17 cellular contexts compared by ENCODE assay signal in genomic region chr21:45962531-45963224, GRCh38. TPM values are rescaled to one million over a fixed set of nuclear protein-coding genes. Genes with fewer than 3 reads are reported as not detected.
DNase-seq lines count a peak whose midpoint lies in the region; ATAC-seq, FAIRE-seq and TF ChIP-seq lines count a peak whose summit lies in the region.
"Had no signal": no experiment of that assay in that cellular context is flagged by ENCODE, and none has a peak within 500 bp of the region (broad histone marks: within the 10 kb centered on the region; RNA-seq: fewer than 3 reads in every experiment).

No MANE protein-coding gene starts in this region.

- H3K4me3 ChIP-seq in HepG2 (replicated peaks in 1 of 3; ENCODE audit: insufficient read depth in 1 of 3, low read depth in 2 of 3, low read length in 3 of 3): no peak overlapping the region
- no peak overlapping the region for H3K4me3 ChIP-seq in right lobe of liver
- no peak overlapping the region for H3K4me3 ChIP-seq in coronary artery
- H3K4me3 ChIP-seq in kidney (ENCODE audit: low read length in 2 of 2): no peak overlapping the region
- no peak overlapping the region for H3K4me3 ChIP-seq in vagina
- no peak overlapping the region for H3K4me3 ChIP-seq in brain microvascular endothelial cell (ENCODE audit: low read depth, low read length)
- H3K4me3 ChIP-seq: GM12878 had no signal

- ATAC-seq in HepG2: no peak
- no peak for ATAC-seq in right lobe of liver
- ATAC-seq in GM19397 (IDR thresholded peaks at IDR 0.05; ENCODE audit: unreplicated experiment): no peak
- ATAC-seq in HG03521 (IDR thresholded peaks at IDR 0.05; ENCODE audit: unreplicated experiment): no peak
- ATAC-seq: GM12878, HCT116 had no signal

- H3K27ac ChIP-seq in HepG2 (ENCODE audit: extremely low read length, insufficient read depth, low read length) (no peak overlapping the region), right lobe of liver (no peak overlapping the region), coronary artery (peak overlapping the region in 1 of 2 donors; percentile 50), kidney (ENCODE audit: low read depth in 2 of 2, low read length in 2 of 2) (no peak overlapping the region), vagina (peak overlapping the region; percentile 37), brain microvascular endothelial cell (no peak overlapping the region)
- H3K27ac ChIP-seq: C4-2B had no signal

- H3K4me1 ChIP-seq in HepG2 (ENCODE audit: insufficient read depth, low read length): peaks cover 10% of the 10 kb centered on the region
- peaks cover 0 to 10% (median 5%) of the 10 kb centered on the region in 4 donors for H3K4me1 ChIP-seq in right lobe of liver
- peaks cover 0 to 3% of the 10 kb centered on the region in 2 donors for H3K4me1 ChIP-seq in kidney (ENCODE audit: control insufficient read depth in 1 of 2, insufficient read depth in 1 of 2, low read depth in 1 of 2, low read length in 2 of 2)
- peaks cover 24% of the 10 kb centered on the region for H3K4me1 ChIP-seq in vagina

- FAIRE-seq in HepG2 (lab: Jason Lieb, UNC): no peak
- FAIRE-seq in kidney (lab: Jason Lieb, UNC): no peak
- FAIRE-seq: GM12878, GM19239, H54 had no signal

- intact Hi-C loops in HepG2 (cut with micrococcal nuclease; ENCODE audit: unreplicated experiment) (no loop called here), right lobe of liver (cut with DNase I) (no loop called here), kidney (cut with DNase I) (no loop called here), vagina (cut with DNase I) (no loop called here)

- H2AFZ ChIP-seq in HepG2 (ENCODE audit: low read length): no peak overlapping the region

- 0% methylated on average over 4 of the region's 4 CpGs for WGBS in HepG2 (ENCODE audit: low lambda C conversion rate)
- 52% methylated on average over 2 of the region's 4 CpGs for WGBS in right lobe of liver (ENCODE audit: insufficient coverage, low coverage, low lambda C conversion rate, missing lambda C conversion rate)

- H3K36me3 ChIP-seq in HepG2 (replicated peaks in 1 of 2; ENCODE audit: control insufficient read depth in 1 of 2, insufficient read depth in 2 of 2, low read length in 2 of 2) (no peaks in the 10 kb centered on the region), right lobe of liver (no peaks in the 10 kb centered on the region), kidney (ENCODE audit: control insufficient read depth in 1 of 2, insufficient read depth in 2 of 2, low read length in 2 of 2) (no peaks in the 10 kb centered on the region), vagina (no peaks in the 10 kb centered on the region), brain microvascular endothelial cell (replicated peaks) (no peaks in the 10 kb centered on the region)

- no peak for TF ChIP-seq RAD21 in HepG2 (CRISPR knock-in tag; IDR thresholded peaks at IDR 0.05)

- H3K9ac ChIP-seq in HepG2 (ENCODE audit: insufficient read depth, low read depth, low read length) (no peak overlapping the region), kidney (ENCODE audit: low read length in 2 of 2) (no peak overlapping the region)

- BruUV-seq in HepG2 (replicated peaks; lab: Mats Ljungman, UMichigan): no TSS peak

- H3K9me3 ChIP-seq in HepG2 (ENCODE audit: low read length) (peaks cover 4% of the 10 kb centered on the region; the same call in 1 of the 2 replicates), right lobe of liver (no peaks in the 10 kb centered on the region), kidney (ENCODE audit: control insufficient read depth in 1 of 2, low read length in 2 of 2) (no peaks in the 10 kb centered on the region), vagina (no peaks in the 10 kb centered on the region)

- CTCF ChIA-PET in HepG2 (lab: Yijun Ruan, JAX; ENCODE audit: low intra/inter-chr PET ratio, low total read pairs): no interaction called here

- TF ChIP-seq EP300 in HepG2 (IDR thresholded peaks at IDR 0.05; ENCODE audit: low read depth in 2 of 2, low read length in 2 of 2): no peak
- TF ChIP-seq EP300 in HepG2 (CRISPR knock-in tag; IDR thresholded peaks at IDR 0.05; ENCODE audit: borderline replicate concordance): no peak

- DNase-seq in HepG2 (ENCODE audit: low spot score) (no peak), right lobe of liver (no peak), coronary artery (ENCODE audit: low spot score) (peak; percentile 69), kidney (peak; percentile 2), vagina (ENCODE audit: extremely low spot score in 2 of 2) (no peak), brain microvascular endothelial cell (no peak)
- DNase-seq: ACHN; CD4-positive, alpha-beta memory T cell; DMS79 had no signal

- peaks cover 0 to 8% of the 10 kb centered on the region in 2 experiments; a peak in 1 of 5 replicates for H3K27me3 ChIP-seq in HepG2 (ENCODE audit: control insufficient read depth in 1 of 2, insufficient read depth in 2 of 2, low read length in 2 of 2)
- no peaks in the 10 kb centered on the region for H3K27me3 ChIP-seq in right lobe of liver
- no peaks in the 10 kb centered on the region for H3K27me3 ChIP-seq in vagina
- no peaks in the 10 kb centered on the region for H3K27me3 ChIP-seq in brain microvascular endothelial cell (replicated peaks)

- TF ChIP-seq CTCF in HepG2 (CRISPR knock-in tag; IDR thresholded peaks at IDR 0.05) (no peak), right lobe of liver (IDR thresholded peaks at IDR 0.05) (no peak), coronary artery (IDR thresholded peaks at IDR 0.05) (no peak), kidney (IDR thresholded peaks at IDR 0.05; ENCODE audit: borderline replicate concordance, extremely low read depth, insufficient read depth) (no peak), vagina (IDR thresholded peaks at IDR 0.05) (no peak), brain microvascular endothelial cell (IDR thresholded peaks at IDR 0.05; ENCODE audit: low read depth, low read length, missing control alignments) (no peak)

- in situ Hi-C loops in HepG2 (cut with HindIII; ENCODE audit: extremely low pct_ligation_motif_present, low pct_unique_long_range_greater_than_20kb): no loop called here
- in situ Hi-C loops in brain microvascular endothelial cell (cut with HindIII; ENCODE audit: low pct_ligation_motif_present, low sequenced_read_pairs): no loop called here

- no peaks in the 10 kb centered on the region for H3K79me2 ChIP-seq in HepG2 (ENCODE audit: insufficient read depth, low read length)

- no peak for TF ChIP-seq POLR2A in HepG2 (IDR thresholded peaks at IDR 0.05; ENCODE audit: insufficient read depth in 1 of 2, low read depth in 2 of 2, low read length in 2 of 2)
- TF ChIP-seq POLR2A in right lobe of liver (IDR thresholded peaks at IDR 0.05): no peak
- TF ChIP-seq POLR2A in vagina (IDR thresholded peaks at IDR 0.05): no peak

- POLR2A ChIA-PET in HepG2 (lab: Yijun Ruan, JAX): no interaction called here

- no peaks in the 10 kb centered on the region for H4K20me1 ChIP-seq in HepG2 (ENCODE audit: insufficient read depth, low read length)

- no peak overlapping the region for H3K4me2 ChIP-seq in HepG2 (ENCODE audit: low read depth, low read length)

TF ChIP-seq in HepG2, 621 proteins besides CTCF, POLR2A, EP300 and RAD21:
- TF ChIP-seq NR2F1 (CRISPR knock-in tag; IDR thresholded peaks at IDR 0.05): no peak
- peak; percentile 25; the same call in 1 of the 2 replicates for TF ChIP-seq ZNF629 (CRISPR knock-in tag; conservative IDR thresholded peaks at IDR 0.05)
TF ChIP-seq in HepG2: peak in this region for 1.

RNA-seq across cellular contexts. Expression of gene COL6A1, which starts 18.9 kb away (rescaled TPM):
- total RNA-seq in HepG2 (2016; rRNA removed; fragmentation: Illumina TruSeq; extraction: Trizol) (0.46 and 3.1 TPM in 2 replicates), right lobe of liver (10 to 100 TPM; 28.2 to 79.9 (median 51.1) TPM), kidney (127 TPM), vagina (520 TPM)
- 0.09 and 0.40 TPM in 2 replicates for total RNA-seq in HepG2 (2016; cell fraction: cytosol; rRNA removed; fragmentation: Illumina TruSeq; extraction: Trizol; ENCODE audit: low read depth)
- 0.55 and 4.3 TPM in 2 replicates for total RNA-seq in HepG2 (2016; cell fraction: insoluble cytoplasmic fraction; rRNA removed; fragmentation: Illumina TruSeq; extraction: Trizol)
- 0.28 and 0.41 TPM in 2 replicates for total RNA-seq in HepG2 (2016; cell fraction: membrane; rRNA removed; fragmentation: Illumina TruSeq; extraction: Trizol)
- total RNA-seq in HepG2 (2016; cell fraction: nucleus; rRNA removed; fragmentation: Illumina TruSeq; extraction: Trizol): 4.1 and 6.4 TPM in 2 replicates
- polyA plus RNA-seq in HepG2 (2011; rRNA removed) (4.8 and 9.8 TPM in 2 replicates), kidney (ENCODE audit: insufficient read depth, low read depth, low replicate concordance) (112 TPM)
- 2.4 TPM in 2 replicates for polyA plus RNA-seq in HepG2 (2011; cell fraction: cytosol; rRNA removed)
- polyA plus RNA-seq in HepG2 (2011; cell fraction: nucleus; rRNA removed): 190 and 201 TPM in 2 replicates
- 10.0 and 14.2 TPM in 2 replicates for polyA plus RNA-seq in HepG2 (2012)
- polyA plus RNA-seq in HepG2 (2016; cell fraction: cytosol; fragmentation: Illumina TruSeq; extraction: Trizol; ENCODE audit: low read depth): 0.17 TPM in 2 replicates
- polyA plus RNA-seq in HepG2 (2016; cell fraction: insoluble cytoplasmic fraction; fragmentation: Illumina TruSeq; extraction: Trizol; ENCODE audit: low read depth): 0.58 and 1.7 TPM in 2 replicates
- 0.13 and 0.28 TPM in 2 replicates for polyA plus RNA-seq in HepG2 (2016; cell fraction: membrane; fragmentation: Illumina TruSeq; extraction: Trizol; ENCODE audit: low read depth)
- polyA plus RNA-seq in HepG2 (2016; cell fraction: nucleus; fragmentation: Illumina TruSeq; extraction: Trizol; ENCODE audit: insufficient read depth, low read depth): 20.5 and 25.0 TPM in 2 replicates
- 0.07 and 11.2 TPM in 2 replicates for polyA minus RNA-seq in HepG2 (2011; rRNA and poly(A)+ RNA removed; ENCODE audit: low replicate concordance)
- 1.1 and 1.8 TPM in 2 replicates for polyA minus RNA-seq in HepG2 (2011; cell fraction: cytosol; rRNA and poly(A)+ RNA removed)
- 3.9 and 6.7 TPM in 2 replicates for polyA minus RNA-seq in HepG2 (2011; cell fraction: nucleus; rRNA and poly(A)+ RNA removed)
- polyA plus RNA-seq: IgD-negative memory B cell had no signal

Comparison
In these comparisons a context has a peak if more than half of its experiments do, and no peak if none do; other contexts are left out.
1. DNase-seq: peak in coronary artery (single experiment) and kidney (single experiment); none in HepG2 (single experiment), right lobe of liver (0 of 3), vagina (0 of 2) and brain microvascular endothelial cell (single experiment).